In genomic region chr12:8629486-8630033, GRCh38 we compare ENCODE assay signal across 10 cellular contexts. TPM values are rescaled to one million over a fixed set of nuclear protein-coding genes. Genes with fewer than 3 reads are reported as not detected.
DNase-seq lines count a peak whose midpoint lies in the region; ATAC-seq and TF ChIP-seq lines count a peak whose summit lies in the region.
"Had no signal": no experiment of that assay in that cellular context is flagged by ENCODE, and none has a peak within 500 bp of the region (broad histone marks: within the 10 kb centered on the region; RNA-seq: fewer than 3 reads in every experiment).

No MANE protein-coding gene starts in this region.

- H3K36me3 Mint-ChIP-seq in endodermal cell (ENCODE audit: low read depth) = peaks cover 20% of the 10 kb centered on the region
- H3K36me3 Mint-ChIP-seq: brain had no signal

- H3K4me3 Mint-ChIP-seq in endodermal cell = no peak overlapping the region
- H3K4me3 Mint-ChIP-seq: brain had no signal

- no peak overlapping the region for H3K9ac ChIP-seq in endodermal cell (ENCODE audit: extremely low read depth, low read length, poor library complexity, severe bottlenecking)

- no peaks in the 10 kb centered on the region for H3K27me3 ChIP-seq in endodermal cell (ENCODE audit: control insufficient read depth, insufficient read depth, low read length, poor library complexity, severe bottlenecking)

- no peak overlapping the region for H3K27ac Mint-ChIP-seq in endodermal cell
- H3K27ac Mint-ChIP-seq: brain had no signal

- H3K9me3 Mint-ChIP-seq in endodermal cell = peaks cover 35% of the 10 kb centered on the region

- H3K9me3 ChIP-seq in endodermal cell (ENCODE audit: control insufficient read depth, low read length) = no peaks in the 10 kb centered on the region
- H3K9me3 ChIP-seq: SJSA1 had no signal

- no peaks in the 10 kb centered on the region for H3K27me3 Mint-ChIP-seq in endodermal cell (ENCODE audit: insufficient read depth)
- H3K27me3 Mint-ChIP-seq: brain had no signal

- DNase-seq in GM12865 (ENCODE audit: low read depth) = peak; percentile 97
- peak; percentile 82 for DNase-seq in glomerular visceral epithelial cell (ENCODE audit: extremely low spot score)
- no peak for DNase-seq in endodermal cell
- no peak for DNase-seq in NK-92 treated with Interleukin-12 subunit alpha and Interleukin-12 subunit beta, amount 100 ng/mL, for 24 hours (lab: John Stamatoyannopoulos, UW)
- DNase-seq in T-helper 9 cell = no peak
- DNase-seq in HUDEP-2 (lab: John Stamatoyannopoulos, UW; ENCODE audit: unreplicated experiment in 76 of 76) = no peak

- no peak overlapping the region for H3K4me3 ChIP-seq in GM12865 (ENCODE audit: low read depth, low read length)
- no peak overlapping the region for H3K4me3 ChIP-seq in endodermal cell (ENCODE audit: low read length)
- H3K4me3 ChIP-seq: SJSA1 had no signal

- H3K27ac ChIP-seq in endodermal cell (ENCODE audit: low read depth, low read length) = no peak overlapping the region
- H3K27ac ChIP-seq: SJSA1 had no signal

- WGBS in endodermal cell (ENCODE audit: insufficient coverage in 1 of 2, insufficient read length in 1 of 2), 2 experiments = 85 to 91% methylated on average over 2 to 3 of the region's 3 CpGs

- peaks cover 13% of the 10 kb centered on the region for H3K4me1 Mint-ChIP-seq in endodermal cell
- H3K4me1 Mint-ChIP-seq: brain had no signal

- H3K36me3 ChIP-seq in endodermal cell (ENCODE audit: control insufficient read depth, insufficient read depth, low read length) = no peaks in the 10 kb centered on the region
- H3K36me3 ChIP-seq: SJSA1 had no signal

- ATAC-seq in GM21526 (IDR thresholded peaks at IDR 0.05; ENCODE audit: low FRiP score, unreplicated experiment) (peak; percentile 86), HG03442 (IDR thresholded peaks at IDR 0.05; ENCODE audit: unreplicated experiment) (peak; percentile 90)

- TF ChIP-seq CTCF in GM12865 (IDR thresholded peaks at IDR 0.05; ENCODE audit: insufficient read depth, low read depth, low read length, missing control alignments) (no peak), endodermal cell (conservative IDR thresholded peaks at IDR 0.05) (no peak)

- H3K4me1 ChIP-seq in endodermal cell (ENCODE audit: control insufficient read depth, insufficient read depth, low read length) = no peaks in the 10 kb centered on the region
- H3K4me1 ChIP-seq: SJSA1 had no signal

RNA-seq across cellular contexts. Expression of gene AICDA, which starts 16.9 kb away (rescaled TPM):
- total RNA-seq in endodermal cell = not detected
- polyA plus RNA-seq in endodermal cell (2013, experiment 1 of 2) = not detected
- polyA plus RNA-seq in endodermal cell (2013, experiment 2 of 2) = not detected
- total RNA-seq: SJSA1 had no signal

RNA-seq across cellular contexts. Expression of gene MFAP5, which starts 33.1 kb away (rescaled TPM):
- under 1 TPM in 1 of 2 donors, not detected in 1; 0.44 TPM for total RNA-seq in endodermal cell
- polyA plus RNA-seq in endodermal cell (2013, experiment 1 of 2) = 0.46 TPM
- polyA plus RNA-seq in endodermal cell (2013, experiment 2 of 2) = 0.66 TPM

Comparison
In these comparisons a context has a peak if more than half of its experiments do, and no peak if none do; other contexts are left out.
1. DNase-seq: peak in GM12865 (single experiment) and glomerular visceral epithelial cell (single experiment); none in endodermal cell (single experiment), NK-92 treated with Interleukin-12 subunit alpha and Interleukin-12 subunit beta, amount 100 ng/mL, for 24 hours (single experiment), T-helper 9 cell (single experiment) and HUDEP-2 (0 of 76).